Comparison of ENCODE assay signal across 9 cellular contexts in genomic region chr12:67220065-67220464, GRCh38. TPM values are rescaled to one million over a fixed set of nuclear protein-coding genes. Genes with fewer than 3 reads are reported as not detected.
DNase-seq lines count a peak whose midpoint lies in the region; ATAC-seq and TF ChIP-seq lines count a peak whose summit lies in the region.
"Had no signal": no experiment of that assay in that cellular context is flagged by ENCODE, and none has a peak within 500 bp of the region (broad histone marks: within the 10 kb centered on the region; RNA-seq: fewer than 3 reads in every experiment).

No MANE protein-coding gene starts in this region.

- H3K4me1 ChIP-seq in Caco-2 = no peaks in the 10 kb centered on the region

- no TSS peak for BruUV-seq in Caco-2 (replicated peaks; lab: Mats Ljungman, UMichigan)

- peaks cover 31% of the 10 kb centered on the region for H3K27me3 Mint-ChIP-seq in Caco-2 (ENCODE audit: insufficient read depth, unreplicated experiment)

- H3K9me3 Mint-ChIP-seq in Caco-2 (ENCODE audit: unreplicated experiment) = no peaks in the 10 kb centered on the region

- no peaks in the 10 kb centered on the region; the same call in 1 of the 2 replicates for H3K27me3 ChIP-seq in Caco-2 (replicated peaks; ENCODE audit: control insufficient read depth, insufficient read depth, low read length)

- H3K4me3 ChIP-seq in Caco-2 (ENCODE audit: low read depth, low read length) = no peak overlapping the region

- peak; percentile 11 to 47 for TF ChIP-seq CTCF in Caco-2 (IDR thresholded peaks at IDR 0.05; ENCODE audit: insufficient read depth in 1 of 2, low read depth in 1 of 2, low read length in 1 of 2, severe bottlenecking in 1 of 2, unreplicated experiment in 1 of 2)
- TF ChIP-seq CTCF in RWPE1 (conservative IDR thresholded peaks at IDR 0.05; ENCODE audit: low read depth) = no peak

- H3K36me3 ChIP-seq in Caco-2 (ENCODE audit: control insufficient read depth, insufficient read depth, low read length) = no peaks in the 10 kb centered on the region

- no peaks in the 10 kb centered on the region for H3K4me1 Mint-ChIP-seq in Caco-2 (ENCODE audit: low read depth, unreplicated experiment)

- POLR2A ChIA-PET in Caco-2 (lab: Charles Lee) = no interaction called here
- POLR2A ChIA-PET in RWPE1 (lab: Yijun Ruan, JAX; ENCODE audit: low non-redundant PET) = no interaction called here

- H3K36me3 Mint-ChIP-seq in Caco-2 (ENCODE audit: insufficient read depth, unreplicated experiment) = no peaks in the 10 kb centered on the region

- no peak overlapping the region for H3K4me3 Mint-ChIP-seq in Caco-2 (ENCODE audit: unreplicated experiment)

- no peaks in the 10 kb centered on the region for H3K9me3 ChIP-seq in Caco-2

- ATAC-seq in left ventricle myocardium superior (no peak), HG03442 (IDR thresholded peaks at IDR 0.05; ENCODE audit: unreplicated experiment) (no peak), HG03432 (IDR thresholded peaks at IDR 0.05; ENCODE audit: unreplicated experiment) (no peak)

- TF ChIP-seq EP300 in Ishikawa (IDR thresholded peaks at IDR 0.05; ENCODE audit: borderline replicate concordance) = no peak

- peak in 1 of 2 experiments; percentile 8 for DNase-seq in Caco-2
- peak; percentile 19 for DNase-seq in RWPE1 (ENCODE audit: low spot score)
- peak; percentile 26 for DNase-seq in left ventricle myocardium superior
- DNase-seq in NCI-H2227 treated with DMSO at 0.1 percent for 48 hours (lab: John Stamatoyannopoulos, UW) = no peak
- no peak for DNase-seq in SW480 (ENCODE audit: low spot score)
- DNase-seq: effector CD8-positive, alpha-beta T cell had no signal

- peak; percentile 45 for TF ChIP-seq RAD21 in Ishikawa (IDR thresholded peaks at IDR 0.05; ENCODE audit: low read depth)

- no peak overlapping the region for H3K27ac ChIP-seq in RWPE1

- no peak overlapping the region for H3K27ac Mint-ChIP-seq in Caco-2 (ENCODE audit: unreplicated experiment)

- intact Hi-C loops in Caco-2 (cut with micrococcal nuclease; ENCODE audit: unreplicated experiment) = loop anchor here (2.0 kb wide), 2 partner anchors 195 to 315 kb away; no protein-coding TSS in a partner anchor
- intact Hi-C loops in left ventricle myocardium superior (cut with micrococcal nuclease) = no loop called here

- CTCF ChIA-PET in Caco-2 (lab: Charles Lee) (interaction anchor here (0.6 to 1.3 kb wide), 3 partner anchors 59 to 316 kb away, joined by 3 to 4 read pairs (median 3); no protein-coding TSS in a partner anchor), RWPE1 (lab: Yijun Ruan, JAX) (interaction anchor here (0.6 to 1.6 kb wide), 10 partner anchors 18 to 341 kb away, joined by 3 to 9 read pairs (median 4); no protein-coding TSS in a partner anchor)

TF ChIP-seq in Ishikawa, 13 proteins besides CTCF, POLR2A, EP300 and RAD21:
- TF ChIP-seq FOXM1 (IDR thresholded peaks at IDR 0.05; ENCODE audit: borderline replicate concordance, low read depth) (no peak), TAF1 (IDR thresholded peaks at IDR 0.05; ENCODE audit: low read depth) (no peak), USF1 (IDR thresholded peaks at IDR 0.05) (no peak), EGR1 (IDR thresholded peaks at IDR 0.05) (no peak), ZBTB7A (IDR thresholded peaks at IDR 0.05; ENCODE audit: low read depth) (no peak), TEAD4 (IDR thresholded peaks at IDR 0.05) (no peak), CEBPB (IDR thresholded peaks at IDR 0.05) (no peak), NFIC (IDR thresholded peaks at IDR 0.05) (no peak), YY1 (IDR thresholded peaks at IDR 0.05; ENCODE audit: low read depth) (no peak)
- TF ChIP-seq, protein P1, sequence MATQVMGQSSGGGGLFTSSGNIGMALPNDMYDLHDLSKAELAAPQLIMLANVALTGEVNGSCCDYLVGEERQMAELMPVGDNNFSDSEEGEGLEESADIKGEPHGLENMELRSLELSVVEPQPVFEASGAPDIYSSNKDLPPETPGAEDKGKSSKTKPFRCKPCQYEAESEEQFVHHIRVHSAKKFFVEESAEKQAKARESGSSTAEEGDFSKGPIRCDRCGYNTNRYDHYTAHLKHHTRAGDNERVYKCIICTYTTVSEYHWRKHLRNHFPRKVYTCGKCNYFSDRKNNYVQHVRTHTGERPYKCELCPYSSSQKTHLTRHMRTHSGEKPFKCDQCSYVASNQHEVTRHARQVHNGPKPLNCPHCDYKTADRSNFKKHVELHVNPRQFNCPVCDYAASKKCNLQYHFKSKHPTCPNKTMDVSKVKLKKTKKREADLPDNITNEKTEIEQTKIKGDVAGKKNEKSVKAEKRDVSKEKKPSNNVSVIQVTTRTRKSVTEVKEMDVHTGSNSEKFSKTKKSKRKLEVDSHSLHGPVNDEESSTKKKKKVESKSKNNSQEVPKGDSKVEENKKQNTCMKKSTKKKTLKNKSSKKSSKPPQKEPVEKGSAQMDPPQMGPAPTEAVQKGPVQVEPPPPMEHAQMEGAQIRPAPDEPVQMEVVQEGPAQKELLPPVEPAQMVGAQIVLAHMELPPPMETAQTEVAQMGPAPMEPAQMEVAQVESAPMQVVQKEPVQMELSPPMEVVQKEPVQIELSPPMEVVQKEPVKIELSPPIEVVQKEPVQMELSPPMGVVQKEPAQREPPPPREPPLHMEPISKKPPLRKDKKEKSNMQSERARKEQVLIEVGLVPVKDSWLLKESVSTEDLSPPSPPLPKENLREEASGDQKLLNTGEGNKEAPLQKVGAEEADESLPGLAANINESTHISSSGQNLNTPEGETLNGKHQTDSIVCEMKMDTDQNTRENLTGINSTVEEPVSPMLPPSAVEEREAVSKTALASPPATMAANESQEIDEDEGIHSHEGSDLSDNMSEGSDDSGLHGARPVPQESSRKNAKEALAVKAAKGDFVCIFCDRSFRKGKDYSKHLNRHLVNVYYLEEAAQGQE (IDR thresholded peaks at IDR 0.05; ENCODE audit: low read depth) = no peak

RNA-seq across cellular contexts. Expression of gene CAND1, which starts 49.1 kb away (rescaled TPM):
- total RNA-seq in Caco-2 (2022) (148 and 153 TPM in 2 replicates), left ventricle myocardium superior (38.3 TPM)

Comparison
In these comparisons a context has a peak if more than half of its experiments do, and no peak if none do; other contexts are left out.
1. DNase-seq: peak in RWPE1 (single experiment) and left ventricle myocardium superior (single experiment); none in NCI-H2227 treated with DMSO at 0.1 percent for 48 hours (single experiment) and SW480 (single experiment).